ENCODE assay signal across 1 cellular context in genomic region chr20:18032977-18033892, GRCh38.
TF ChIP-seq lines count a peak whose summit lies in the region.

No MANE protein-coding gene starts in this region.

TF ChIP-seq in WTC11, 78 proteins besides CTCF, POLR2A, EP300 and RAD21 (continued from another document):
- TF ChIP-seq E2F4 (CRISPR knock-in tag; IDR thresholded peaks at IDR 0.05; ENCODE audit: borderline replicate concordance, low read depth), result no peak
- no peak for TF ChIP-seq HMGA2 (CRISPR knock-in tag; IDR thresholded peaks at IDR 0.05)
- TF ChIP-seq KAT7 (CRISPR knock-in tag; IDR thresholded peaks at IDR 0.05; ENCODE audit: borderline replicate concordance), result no peak
